ENCODE assay signal across 13 cellular contexts in the genomic region with DNA sequence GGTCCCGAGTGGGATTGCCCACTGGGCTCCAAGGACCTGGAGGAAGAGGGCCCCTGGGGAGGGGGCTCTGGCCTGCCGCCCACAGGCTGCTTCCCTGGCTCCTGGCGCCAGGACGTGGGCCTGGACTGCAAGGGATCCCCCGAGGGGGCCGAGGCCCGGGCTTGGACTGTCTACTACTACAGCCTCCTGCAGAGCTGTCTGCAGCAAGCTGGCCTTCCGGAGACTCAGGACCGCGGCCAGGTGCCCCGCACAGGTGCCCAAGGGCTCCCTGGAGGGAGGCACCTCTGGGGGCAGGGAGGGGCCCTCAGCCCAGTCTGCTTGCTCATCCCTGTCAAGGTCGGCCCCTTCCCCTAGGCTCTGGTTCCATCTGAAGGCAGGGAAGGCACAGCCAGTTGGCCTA. TPM values are rescaled to one million over a fixed set of nuclear protein-coding genes. Genes with fewer than 3 reads are reported as not detected.
A peak's percentile ranks its signal among the peaks of the same experiment; 100 is the strongest.
DNase-seq lines count a peak whose midpoint lies in the region; ATAC-seq and TF ChIP-seq lines count a peak whose summit lies in the region.
"Had no signal": no experiment of that assay in that cellular context is flagged by ENCODE, and none has a peak within 500 bp of the region (broad histone marks: within the 10 kb centered on the region; RNA-seq: fewer than 3 reads in every experiment).

No MANE protein-coding gene starts in this region.

- no peak overlapping the region for H2BK15ac ChIP-seq in H9 (ENCODE audit: low read depth, low read length)

- H3K27ac Mint-ChIP-seq in natural killer cell (peak overlapping the region in 1 of 2 donors; percentile 87), H9 (no peak overlapping the region)
- H3K27ac Mint-ChIP-seq in natural killer cell treated with Interleukin-12 subunit alpha and Interleukin-12 subunit beta and Interleukin-15 and Interleukin-18, amount 100 ng/mL, for 72 hours, result no peak overlapping the region
- H3K27ac Mint-ChIP-seq in activated naive CD8-positive, alpha-beta T cell treated with anti-CD3 and anti-CD28 coated beads for 36 hours, result peak overlapping the region; percentile 93
- peak overlapping the region in 8 of 9 donors; percentile 94 to 100 (median 98) for H3K27ac Mint-ChIP-seq in naive thymus-derived CD4-positive, alpha-beta T cell

- H3K18ac ChIP-seq in H9 (ENCODE audit: insufficient read length, low read depth, low read length), result no peak overlapping the region

- peaks cover 30 to 73% of the 10 kb centered on the region in 2 donors for H3K4me1 Mint-ChIP-seq in natural killer cell
- H3K4me1 Mint-ChIP-seq in natural killer cell treated with Interleukin-12 subunit alpha and Interleukin-12 subunit beta and Interleukin-15 and Interleukin-18, amount 100 ng/mL, for 72 hours (ENCODE audit: low read depth in 2 of 2), result peaks cover 24 to 33% of the 10 kb centered on the region in 2 donors
- peaks cover 54% of the 10 kb centered on the region for H3K4me1 Mint-ChIP-seq in activated naive CD8-positive, alpha-beta T cell treated with anti-CD3 and anti-CD28 coated beads for 36 hours
- peaks cover 37 to 76% (median 55%) of the 10 kb centered on the region in 7 donors for H3K4me1 Mint-ChIP-seq in naive thymus-derived CD4-positive, alpha-beta T cell
- peaks cover 18 to 22% of the 10 kb centered on the region in 2 experiments for H3K4me1 Mint-ChIP-seq in H9

- H3K27me3 Mint-ChIP-seq in natural killer cell (ENCODE audit: low read depth in 2 of 2) (no peaks in the 10 kb centered on the region), H9 (ENCODE audit: low read depth) (peaks cover 35% of the 10 kb centered on the region)
- H3K27me3 Mint-ChIP-seq in natural killer cell treated with Interleukin-12 subunit alpha and Interleukin-12 subunit beta and Interleukin-15 and Interleukin-18, amount 100 ng/mL, for 72 hours, result no peaks in the 10 kb centered on the region
- no peaks in the 10 kb centered on the region for H3K27me3 Mint-ChIP-seq in activated naive CD8-positive, alpha-beta T cell treated with anti-CD3 and anti-CD28 coated beads for 36 hours
- H3K27me3 Mint-ChIP-seq in naive thymus-derived CD4-positive, alpha-beta T cell, result peaks cover 0 to 25% (median 0%) of the 10 kb centered on the region in 5 donors
- H3K27me3 Mint-ChIP-seq: activated T-cell treated with anti-CD3 and anti-CD28 coated beads, Interleukin-2, amount 50 U/mL, for 24 hours had no signal

- DNase-seq in natural killer cell (no peak), H9 (no peak), NCI-H524 (lab: John Stamatoyannopoulos, UW) (no peak)
- DNase-seq in natural killer cell treated with Interleukin-12 subunit alpha and Interleukin-12 subunit beta and Interleukin-15 and Interleukin-18, amount 100 ng/mL, for 72 hours (ENCODE audit: low spot score), result no peak
- DNase-seq in activated naive CD8-positive, alpha-beta T cell treated with anti-CD3 and anti-CD28 coated beads for 36 hours, result no peak
- no peak for DNase-seq in naive thymus-derived CD4-positive, alpha-beta T cell
- no peak for DNase-seq in activated CD8-positive, alpha-beta memory T cell treated with anti-CD3 and anti-CD28 coated beads for 24 hours
- DNase-seq: adrenal gland, NCI-H187 treated with DMSO at 0.1 percent for 48 hours had no signal

- no peak overlapping the region for H3K9ac ChIP-seq in H9 (ENCODE audit: extremely low read depth, insufficient read length, low read length)

- no peak overlapping the region for H3K4ac ChIP-seq in H9 (ENCODE audit: low read depth, low read length)

- H3K4me1 ChIP-seq in naive thymus-derived CD4-positive, alpha-beta T cell (ENCODE audit: control insufficient read depth in 2 of 2, insufficient read depth in 2 of 2, low read length in 2 of 2), result peaks cover 68 to 71% of the 10 kb centered on the region in 2 donors
- H3K4me1 ChIP-seq in H9 (ENCODE audit: insufficient read depth, low read length), result no peaks in the 10 kb centered on the region

- no peak overlapping the region for H2AK5ac ChIP-seq in H9 (ENCODE audit: insufficient read length, low read length)

- peak overlapping the region; percentile 46 for H3K4me3 ChIP-seq in naive thymus-derived CD4-positive, alpha-beta T cell (ENCODE audit: low read length)
- H3K4me3 ChIP-seq: adrenal gland, hepatocyte had no signal

- intact Hi-C loops in natural killer cell (cut with micrococcal nuclease), result no loop called here
- intact Hi-C loops in naive thymus-derived CD4-positive, alpha-beta T cell (cut with micrococcal nuclease), result loop anchor here in 1 of 2 donors (1.0 kb wide), 6 partner anchors 8 to 91 kb away; partner anchors contain the start of genes CDK2AP2, PTPRCAP, RPS6KB2 and TMEM134

- no peak overlapping the region for H4K91ac ChIP-seq in H9 (ENCODE audit: insufficient read length, low read depth, low read length)

- H3K23me2 ChIP-seq in H9 (ENCODE audit: insufficient read length, low read depth, low read length, poor library complexity, severe bottlenecking), result no peaks in the 10 kb centered on the region

- CTCF ChIA-PET in naive thymus-derived CD4-positive, alpha-beta T cell (lab: Charles Lee), result interaction anchor here (0.8 to 6.0 kb wide), 5 partner anchors 9 to 48 kb away, joined by 3 to 67 read pairs (median 8); partner anchors contain the start of genes PPP1CA, PTPRCAP and TBC1D10C

- H3K27ac ChIP-seq in naive thymus-derived CD4-positive, alpha-beta T cell (ENCODE audit: low read depth, low read length), result peak overlapping the region; percentile 77
- H3K27ac ChIP-seq in H9 (ENCODE audit: insufficient read length, low read depth, low read length), result no peak overlapping the region
- H3K27ac ChIP-seq: adrenal gland, hepatocyte had no signal

- no peak overlapping the region for H4K5ac ChIP-seq in H9 (ENCODE audit: insufficient read length, low read depth, low read length)

- H2BK20ac ChIP-seq in H9 (ENCODE audit: low read depth, low read length, poor library complexity, severe bottlenecking), result no peak overlapping the region

- no peak overlapping the region for H2BK5ac ChIP-seq in H9 (ENCODE audit: insufficient read length, low read length)

- no peaks in the 10 kb centered on the region for H4K20me1 ChIP-seq in H9 (ENCODE audit: control insufficient read depth, insufficient read depth, insufficient read length)

- H3K23ac ChIP-seq in H9 (ENCODE audit: insufficient read length, low read depth, low read length), result no peak overlapping the region

- H3K9me3 Mint-ChIP-seq in natural killer cell (no peaks in the 10 kb centered on the region), H9 (no peaks in the 10 kb centered on the region; a peak in 1 of 5 replicates)
- no peaks in the 10 kb centered on the region for H3K9me3 Mint-ChIP-seq in natural killer cell treated with Interleukin-12 subunit alpha and Interleukin-12 subunit beta and Interleukin-15 and Interleukin-18, amount 100 ng/mL, for 72 hours
- no peaks in the 10 kb centered on the region for H3K9me3 Mint-ChIP-seq in activated naive CD8-positive, alpha-beta T cell treated with anti-CD3 and anti-CD28 coated beads for 36 hours
- H3K9me3 Mint-ChIP-seq in naive thymus-derived CD4-positive, alpha-beta T cell, result no peaks in the 10 kb centered on the region
- H3K9me3 Mint-ChIP-seq: activated T-cell treated with anti-CD3 and anti-CD28 coated beads, Interleukin-2, amount 50 U/mL, for 24 hours had no signal

- no peak overlapping the region for H2BK12ac ChIP-seq in H9 (ENCODE audit: insufficient read length, low read depth, low read length)

- H3K36me3 ChIP-seq in naive thymus-derived CD4-positive, alpha-beta T cell (ENCODE audit: control insufficient read depth in 2 of 3, insufficient read depth in 3 of 3, low read length in 3 of 3), result no peaks in the 10 kb centered on the region
- H3K36me3 ChIP-seq: adrenal gland had no signal

- H3T11ph ChIP-seq in H9 (ENCODE audit: low read length), result no peak overlapping the region

- no peak overlapping the region for H3K4me2 ChIP-seq in H9 (ENCODE audit: insufficient read depth, insufficient read length, low read length)
- H3K4me2 ChIP-seq: hepatocyte had no signal

- H3K36me3 Mint-ChIP-seq in natural killer cell (no peaks in the 10 kb centered on the region), H9 (ENCODE audit: insufficient read depth in 1 of 3, low read depth in 3 of 3) (peaks cover 0 to 1% (median 0%) of the 10 kb centered on the region in 3 experiments; a peak in 1 of 7 replicates)
- H3K36me3 Mint-ChIP-seq in natural killer cell treated with Interleukin-12 subunit alpha and Interleukin-12 subunit beta and Interleukin-15 and Interleukin-18, amount 100 ng/mL, for 72 hours, result no peaks in the 10 kb centered on the region
- peaks cover 5% of the 10 kb centered on the region for H3K36me3 Mint-ChIP-seq in activated naive CD8-positive, alpha-beta T cell treated with anti-CD3 and anti-CD28 coated beads for 36 hours
- peaks cover 0 to 6% (median 0%) of the 10 kb centered on the region in 5 donors for H3K36me3 Mint-ChIP-seq in naive thymus-derived CD4-positive, alpha-beta T cell

- WGBS in H9 (ENCODE audit: extremely low coverage, insufficient read length, low lambda C conversion rate), result no CpG with 5 or more reads among the region's 12 CpGs

- no peaks in the 10 kb centered on the region for H3K9me3 ChIP-seq in naive thymus-derived CD4-positive, alpha-beta T cell (ENCODE audit: control insufficient read depth in 2 of 3, low read length in 3 of 3)
- H3K9me3 ChIP-seq in H9 (ENCODE audit: control insufficient read depth, low read depth, low read length), result no peaks in the 10 kb centered on the region
- H3K9me3 ChIP-seq: adrenal gland had no signal

- no peaks in the 10 kb centered on the region for H3K27me3 ChIP-seq in naive thymus-derived CD4-positive, alpha-beta T cell (ENCODE audit: control insufficient read depth in 2 of 2, insufficient read depth in 2 of 2, low read length in 2 of 2)
- H3K27me3 ChIP-seq in H9 (ENCODE audit: insufficient read depth, low read length), result no peaks in the 10 kb centered on the region
- H3K27me3 ChIP-seq: hepatocyte had no signal

- H3K79me2 ChIP-seq in H9 (ENCODE audit: insufficient read depth, low read length), result no peaks in the 10 kb centered on the region
- H3K79me2 ChIP-seq: hepatocyte had no signal

- no peak overlapping the region for H3K56ac ChIP-seq in H9 (ENCODE audit: insufficient read length, low read depth, low read length)

- H3K79me1 ChIP-seq in H9 (ENCODE audit: insufficient read depth, low read depth, low read length, poor library complexity, severe bottlenecking), result no peaks in the 10 kb centered on the region

- no peak overlapping the region for H3K14ac ChIP-seq in H9 (ENCODE audit: insufficient read depth, low read length)

- no peak overlapping the region for H4K8ac ChIP-seq in H9 (replicated peaks; ENCODE audit: insufficient read length, low read depth, low read length)

- H3K4me3 Mint-ChIP-seq in natural killer cell (peak overlapping the region; percentile 21), H9 (no peak overlapping the region)
- H3K4me3 Mint-ChIP-seq in natural killer cell treated with Interleukin-12 subunit alpha and Interleukin-12 subunit beta and Interleukin-15 and Interleukin-18, amount 100 ng/mL, for 72 hours, result no peak overlapping the region
- peak overlapping the region; percentile 2 for H3K4me3 Mint-ChIP-seq in activated naive CD8-positive, alpha-beta T cell treated with anti-CD3 and anti-CD28 coated beads for 36 hours
- H3K4me3 Mint-ChIP-seq in naive thymus-derived CD4-positive, alpha-beta T cell, result peak overlapping the region in 9 of 10 donors; percentile 81 to 96 (median 89)

- TF ChIP-seq CTCF in natural killer cell (IDR thresholded peaks at IDR 0.05) (no peak), H9 (conservative IDR thresholded peaks at IDR 0.05) (no peak)

- POLR2A ChIA-PET in naive thymus-derived CD4-positive, alpha-beta T cell (lab: Charles Lee), result interaction anchor here (0.6 to 31.8 kb wide), 18 partner anchors 16 to 148 kb away, joined by 3 to 1530 read pairs (median 6); partner anchors contain the start of genes AIP, CABP4, CDK2AP2 and CORO1B

- H2AFZ ChIP-seq in H9 (ENCODE audit: low read length), result no peak overlapping the region
- H2AFZ ChIP-seq: hepatocyte had no signal

- ATAC-seq in natural killer cell (no peak), HG02840 (IDR thresholded peaks at IDR 0.05; ENCODE audit: low FRiP score, unreplicated experiment) (no peak)
- no peak for ATAC-seq in natural killer cell treated with Interleukin-12 subunit alpha and Interleukin-12 subunit beta and Interleukin-15 and Interleukin-18, amount 100 ng/mL, for 72 hours
- ATAC-seq in naive thymus-derived CD4-positive, alpha-beta T cell, result no peak
- ATAC-seq: PC-3 had no signal

- H2BK120ac ChIP-seq in H9 (ENCODE audit: low read depth, low read length, poor library complexity, severe bottlenecking), result no peak overlapping the region

RNA-seq across cellular contexts. Expression of gene CARNS1, which starts 1.9 kb away (rescaled TPM):
- 10 to 100 TPM; 25.0 to 29.0 (median 25.0) TPM for total RNA-seq in natural killer cell
- 1 to 10 TPM; 2.3 to 4.9 TPM for total RNA-seq in natural killer cell treated with Interleukin-12 subunit alpha and Interleukin-12 subunit beta and Interleukin-15 and Interleukin-18, amount 100 ng/mL, for 72 hours
- 1 to 10 TPM; 3.1 to 3.7 TPM for total RNA-seq in activated naive CD8-positive, alpha-beta T cell treated with anti-CD3 and anti-CD28 coated beads for 36 hours
- total RNA-seq in naive thymus-derived CD4-positive, alpha-beta T cell, result 10 to 100 TPM in 2 of 5 experiments, 1 to 10 TPM in 2, under 1 TPM in 1; 0.53 to 14.2 (median 5.1) TPM
- polyA plus RNA-seq in naive thymus-derived CD4-positive, alpha-beta T cell, result 1 to 10 TPM in 1 of 2 donors, under 1 TPM in 1; 0.97 to 1.4 TPM
- 0.88 and 1.1 TPM in 2 replicates for total RNA-seq in H9 (2021)

RNA-seq across cellular contexts. Expression of gene RPS6KB2, which starts 10.9 kb away (rescaled TPM):
- total RNA-seq in natural killer cell (10 to 100 TPM; 81.0 to 89.6 (median 84.6) TPM), H9 (2021) (46.6 and 51.7 TPM in 2 replicates)
- total RNA-seq in natural killer cell treated with Interleukin-12 subunit alpha and Interleukin-12 subunit beta and Interleukin-15 and Interleukin-18, amount 100 ng/mL, for 72 hours, result 100 to 1,000 TPM in 1 of 2 donors, 10 to 100 TPM in 1; 95.8 to 112 TPM
- 10 to 100 TPM; 64.9 to 67.7 TPM for total RNA-seq in activated naive CD8-positive, alpha-beta T cell treated with anti-CD3 and anti-CD28 coated beads for 36 hours
- total RNA-seq in naive thymus-derived CD4-positive, alpha-beta T cell, result 10 to 100 TPM; 61.9 to 83.9 (median 77.7) TPM
- 10 to 100 TPM; 45.2 to 46.6 TPM for polyA plus RNA-seq in naive thymus-derived CD4-positive, alpha-beta T cell

RNA-seq across cellular contexts. Expression of gene TBC1D10C, which starts 13.5 kb away (rescaled TPM):
- 100 to 1,000 TPM; 314 to 359 (median 342) TPM for total RNA-seq in natural killer cell
- 10 to 100 TPM; 79.5 to 88.8 TPM for total RNA-seq in natural killer cell treated with Interleukin-12 subunit alpha and Interleukin-12 subunit beta and Interleukin-15 and Interleukin-18, amount 100 ng/mL, for 72 hours
- 100 to 1,000 TPM; 117 to 121 TPM for total RNA-seq in activated naive CD8-positive, alpha-beta T cell treated with anti-CD3 and anti-CD28 coated beads for 36 hours
- total RNA-seq in naive thymus-derived CD4-positive, alpha-beta T cell, result 100 to 1,000 TPM; 243 to 425 (median 346) TPM
- 100 to 1,000 TPM; 225 to 366 TPM for polyA plus RNA-seq in naive thymus-derived CD4-positive, alpha-beta T cell
- 0.28 and 0.44 TPM in 2 replicates for total RNA-seq in H9 (2021)
- total RNA-seq: hepatocyte, PC-3 had no signal

RNA-seq across cellular contexts. Expression of gene PPP1CA, which starts 15.8 kb away (rescaled TPM):
- total RNA-seq in natural killer cell (100 to 1,000 TPM; 222 to 245 (median 233) TPM), H9 (2021) (205 and 214 TPM in 2 replicates)
- total RNA-seq in natural killer cell treated with Interleukin-12 subunit alpha and Interleukin-12 subunit beta and Interleukin-15 and Interleukin-18, amount 100 ng/mL, for 72 hours, result 100 to 1,000 TPM; 317 to 378 TPM
- total RNA-seq in activated naive CD8-positive, alpha-beta T cell treated with anti-CD3 and anti-CD28 coated beads for 36 hours, result 100 to 1,000 TPM; 262 to 269 TPM
- total RNA-seq in naive thymus-derived CD4-positive, alpha-beta T cell, result 100 to 1,000 TPM in 4 of 5 experiments, 10 to 100 TPM in 1; 83.0 to 339 (median 122) TPM
- 100 to 1,000 TPM; 350 to 363 TPM for polyA plus RNA-seq in naive thymus-derived CD4-positive, alpha-beta T cell

RNA-seq across cellular contexts. Expression of gene PTPRCAP, which starts 20.1 kb away (rescaled TPM):
- total RNA-seq in natural killer cell (100 to 1,000 TPM; 240 to 301 (median 269) TPM), H9 (2021) (1.7 and 1.9 TPM in 2 replicates)
- 100 to 1,000 TPM; 198 to 266 TPM for total RNA-seq in natural killer cell treated with Interleukin-12 subunit alpha and Interleukin-12 subunit beta and Interleukin-15 and Interleukin-18, amount 100 ng/mL, for 72 hours
- total RNA-seq in activated naive CD8-positive, alpha-beta T cell treated with anti-CD3 and anti-CD28 coated beads for 36 hours, result 100 to 1,000 TPM; 110 to 117 TPM
- 100 to 1,000 TPM; 134 to 357 (median 194) TPM for total RNA-seq in naive thymus-derived CD4-positive, alpha-beta T cell
- polyA plus RNA-seq in naive thymus-derived CD4-positive, alpha-beta T cell, result 100 to 1,000 TPM; 498 to 670 TPM

Comparison
In these comparisons a context has a peak if more than half of its experiments do, and no peak if none do; other contexts are left out.
1. H3K4me3 Mint-ChIP-seq: peak in natural killer cell (single experiment), activated naive CD8-positive, alpha-beta T cell treated with anti-CD3 and anti-CD28 coated beads for 36 hours (single experiment) and naive thymus-derived CD4-positive, alpha-beta T cell (9 of 10); none in natural killer cell treated with Interleukin-12 subunit alpha and Interleukin-12 subunit beta and Interleukin-15 and Interleukin-18, amount 100 ng/mL, for 72 hours (single experiment) and H9 (0 of 2).
2. H3K27ac Mint-ChIP-seq: peak in activated naive CD8-positive, alpha-beta T cell treated with anti-CD3 and anti-CD28 coated beads for 36 hours (single experiment) and naive thymus-derived CD4-positive, alpha-beta T cell (8 of 9); none in natural killer cell treated with Interleukin-12 subunit alpha and Interleukin-12 subunit beta and Interleukin-15 and Interleukin-18, amount 100 ng/mL, for 72 hours (0 of 2) and H9 (0 of 3).
3. RNA of gene TBC1D10C, which starts 13.5 kb away (total RNA-seq): 243 to 425 TPM in naive thymus-derived CD4-positive, alpha-beta T cell, 314 to 359 TPM in natural killer cell, 117 to 121 TPM in activated naive CD8-positive, alpha-beta T cell treated with anti-CD3 and anti-CD28 coated beads for 36 hours and 79.5 to 88.8 TPM in natural killer cell treated with Interleukin-12 subunit alpha and Interleukin-12 subunit beta and Interleukin-15 and Interleukin-18, amount 100 ng/mL, for 72 hours; 0.28 to 0.44 TPM in H9; every median in the first group is over 10 times any median in the second.